In the genomic region with DNA sequence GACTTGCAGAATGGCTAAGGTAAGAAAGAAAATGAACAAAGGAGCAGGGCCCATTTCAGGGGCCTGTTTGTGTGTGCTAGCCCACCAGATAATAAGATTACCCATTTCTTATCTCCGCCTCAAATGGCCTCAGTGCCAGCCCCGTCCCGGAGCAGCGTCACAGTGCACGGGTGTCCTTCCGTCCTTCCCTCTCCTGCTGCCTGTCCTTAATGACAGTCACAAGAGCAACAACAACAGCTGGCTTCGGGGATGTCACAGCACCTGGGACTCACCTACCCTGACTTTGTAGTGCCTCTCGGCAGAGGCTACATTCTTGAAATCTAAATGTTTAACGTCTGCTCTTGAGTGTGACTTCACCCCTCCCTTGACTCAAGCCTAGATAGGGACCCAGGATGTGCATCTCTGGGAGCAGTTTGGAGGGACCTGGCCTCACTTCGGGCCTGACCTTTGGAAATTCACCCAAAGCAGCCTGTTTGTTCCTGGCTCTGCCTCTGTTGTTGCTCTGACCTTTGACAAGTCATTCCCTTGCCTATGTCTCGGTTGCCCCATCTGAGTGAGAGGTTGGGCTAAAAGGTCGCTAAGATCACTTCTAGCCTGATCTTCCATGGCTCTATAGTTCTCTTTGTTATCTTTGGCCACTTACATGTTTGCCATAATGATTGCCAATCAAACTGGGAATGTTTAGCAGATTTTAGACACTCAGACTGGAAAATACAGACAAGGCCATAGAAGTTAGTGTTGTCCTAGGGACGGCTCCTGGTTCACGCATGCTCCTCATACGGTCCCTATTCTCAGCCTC, we compare ENCODE assay signal across 23 cellular contexts.
"Had no signal": no experiment of that assay in that cellular context is flagged by ENCODE, and none has a peak within 500 bp of the region (broad histone marks: within the 10 kb centered on the region; RNA-seq: fewer than 3 reads in every experiment).

No MANE protein-coding gene starts in this region.

- H3K27ac Mint-ChIP-seq: activated CD4-positive, alpha-beta T cell treated with anti-CD3 and anti-CD28 coated beads, Interleukin-2, amount 10 ng/mL, durations not matched to agents 7 days and 5 days; activated naive CD4-positive, alpha-beta T cell treated with anti-CD3 and anti-CD28 coated beads, Interleukin-2, amount 10 ng/mL, durations not matched to agents 7 days and 5 days; activated naive CD8-positive, alpha-beta T cell treated with anti-CD3 and anti-CD28 coated beads, Interleukin-2, amount 50 U/mL, for 24 hours; memory B cell; naive B cell had no signal

- H3K27me3 ChIP-seq: brain microvascular endothelial cell, colonic mucosa, ovary had no signal

- H3K36me3 Mint-ChIP-seq: activated naive CD4-positive, alpha-beta T cell treated with anti-CD3 and anti-CD28 coated beads, Interleukin-2, amount 10 ng/mL, durations not matched to agents 7 days and 5 days; memory B cell; naive B cell had no signal

- ATAC-seq: activated CD4-positive, CD25-positive, alpha-beta regulatory T cell treated with anti-CD3 and anti-CD28 coated beads, Interleukin-2, amount 50 U/mL, for 24 hours; activated naive CD8-positive, alpha-beta T cell treated with anti-CD3 and anti-CD28 coated beads, Interleukin-2, amount 50 U/mL, for 24 hours; activated T-cell treated with anti-CD3 and anti-CD28 coated beads, Interleukin-2, amount 50 U/mL, for 4 hours; mucosa of descending colon had no signal

- H3K27me3 Mint-ChIP-seq: memory B cell had no signal

- H3K36me3 ChIP-seq: brain microvascular endothelial cell, colonic mucosa, left lung, ovary, thoracic aorta had no signal

- H3K4me1 Mint-ChIP-seq: activated naive CD8-positive, alpha-beta T cell treated with anti-CD3 and anti-CD28 coated beads, Interleukin-2, amount 50 U/mL, for 24 hours; central memory CD8-positive, alpha-beta T cell; naive B cell had no signal

- H3K4me3 Mint-ChIP-seq: activated CD4-positive, alpha-beta T cell treated with anti-CD3 and anti-CD28 coated beads, Interleukin-2, amount 10 ng/mL, durations not matched to agents 7 days and 5 days; activated naive CD4-positive, alpha-beta T cell treated with anti-CD3 and anti-CD28 coated beads, Interleukin-2, amount 10 ng/mL, durations not matched to agents 7 days and 5 days; activated naive CD8-positive, alpha-beta T cell treated with anti-CD3 and anti-CD28 coated beads, Interleukin-2, amount 50 U/mL, for 24 hours; activated T-cell treated with anti-CD3 and anti-CD28 coated beads, Interleukin-2, amount 50 U/mL, for 4 hours; central memory CD8-positive, alpha-beta T cell; memory B cell; naive B cell had no signal

- H3K9me3 ChIP-seq: colonic mucosa, left lung, mucosa of descending colon, ovary, psoas muscle, thoracic aorta had no signal

- H3K4me1 ChIP-seq: colonic mucosa, psoas muscle had no signal

- H3K9me3 Mint-ChIP-seq: activated CD4-positive, alpha-beta T cell treated with anti-CD3 and anti-CD28 coated beads, Interleukin-2, amount 10 ng/mL, durations not matched to agents 7 days and 5 days; activated naive CD4-positive, alpha-beta T cell treated with anti-CD3 and anti-CD28 coated beads, Interleukin-2, amount 10 ng/mL, durations not matched to agents 7 days and 5 days; activated naive CD8-positive, alpha-beta T cell treated with anti-CD3 and anti-CD28 coated beads, Interleukin-2, amount 50 U/mL, for 24 hours; activated T-cell treated with anti-CD3 and anti-CD28 coated beads, Interleukin-2, amount 50 U/mL, for 4 hours; central memory CD8-positive, alpha-beta T cell; memory B cell; naive B cell had no signal

- DNase-seq: activated CD4-positive, alpha-beta T cell treated with anti-CD3 and anti-CD28 coated beads, Interleukin-2, amount 10 ng/mL, durations not matched to agents 7 days and 5 days; activated CD8-positive, alpha-beta memory T cell treated with anti-CD3 and anti-CD28 coated beads, Interleukin-2, amount 50 U/mL, for 4 hours; activated naive CD4-positive, alpha-beta T cell treated with anti-CD3 and anti-CD28 coated beads, Interleukin-2, amount 10 ng/mL, durations not matched to agents 7 days and 5 days; activated naive CD8-positive, alpha-beta T cell treated with anti-CD3 and anti-CD28 coated beads, Interleukin-2, amount 50 U/mL, for 24 hours; activated T-cell treated with anti-CD3 and anti-CD28 coated beads, Interleukin-2, amount 50 U/mL, for 4 hours; anterior cingulate cortex; brain microvascular endothelial cell; colonic mucosa; kidney; left lung; naive B cell; ovary; small intestine; stimulated activated CD4-positive, alpha-beta T cell treated with anti-CD3 and anti-CD28 coated beads, Interleukin-15, amount 100 ng/mL, for 24 hours; stimulated activated CD4-positive, alpha-beta T cell treated with anti-CD3 and anti-CD28 coated beads, Interleukin-2, amount 100 ng/mL, for 48 hours; T-helper 1 cell; T1000 had no signal

- H3K27ac ChIP-seq: brain microvascular endothelial cell, colonic mucosa, left lung, ovary, psoas muscle had no signal

- H3K4me3 ChIP-seq: colonic mucosa, left lung, mucosa of descending colon, ovary, psoas muscle, thoracic aorta had no signal
